In the genomic region with DNA sequence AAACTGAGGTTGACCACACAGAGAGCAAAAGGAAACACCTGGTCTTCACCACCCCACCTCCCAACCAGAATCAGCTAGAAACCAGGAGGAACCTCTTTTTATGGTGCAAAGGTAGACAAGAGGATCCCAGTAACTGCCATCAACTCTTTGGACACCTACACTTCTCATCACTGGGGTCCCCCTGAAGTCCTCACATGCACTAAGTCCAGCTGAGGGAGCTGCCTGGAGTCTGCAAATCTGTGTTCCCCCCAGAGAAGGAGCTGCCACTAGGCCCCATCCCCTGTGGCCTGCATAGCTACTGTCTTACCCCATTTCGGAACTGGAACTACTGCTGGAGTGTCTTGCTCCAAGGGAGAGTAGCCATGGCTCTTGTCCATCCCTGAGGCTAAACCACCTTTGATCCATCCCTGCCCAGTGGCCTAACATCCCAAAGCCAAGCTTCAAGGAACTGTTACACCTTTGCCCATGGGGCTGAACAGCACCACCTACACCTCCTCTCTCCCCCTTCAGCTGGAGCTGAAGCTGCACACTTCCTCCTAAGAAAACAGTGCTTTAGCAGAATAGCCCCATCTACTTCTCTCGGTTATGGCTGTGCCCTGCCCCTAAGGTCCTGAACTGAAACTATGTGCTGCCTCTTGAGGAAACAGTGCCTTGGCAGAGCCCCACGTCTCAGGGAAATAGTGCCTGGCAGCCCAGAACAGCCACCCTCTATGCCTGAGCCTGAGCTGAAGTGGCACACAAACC, we compare ENCODE assay signal across 1 cellular context.
TF ChIP-seq lines count a peak whose summit lies in the region.

No MANE protein-coding gene starts in this region.

TF ChIP-seq in GM12878, 131 proteins besides CTCF, POLR2A, EP300 and RAD21 (continued from another document and continues in another):
- TF ChIP-seq, protein P1, sequence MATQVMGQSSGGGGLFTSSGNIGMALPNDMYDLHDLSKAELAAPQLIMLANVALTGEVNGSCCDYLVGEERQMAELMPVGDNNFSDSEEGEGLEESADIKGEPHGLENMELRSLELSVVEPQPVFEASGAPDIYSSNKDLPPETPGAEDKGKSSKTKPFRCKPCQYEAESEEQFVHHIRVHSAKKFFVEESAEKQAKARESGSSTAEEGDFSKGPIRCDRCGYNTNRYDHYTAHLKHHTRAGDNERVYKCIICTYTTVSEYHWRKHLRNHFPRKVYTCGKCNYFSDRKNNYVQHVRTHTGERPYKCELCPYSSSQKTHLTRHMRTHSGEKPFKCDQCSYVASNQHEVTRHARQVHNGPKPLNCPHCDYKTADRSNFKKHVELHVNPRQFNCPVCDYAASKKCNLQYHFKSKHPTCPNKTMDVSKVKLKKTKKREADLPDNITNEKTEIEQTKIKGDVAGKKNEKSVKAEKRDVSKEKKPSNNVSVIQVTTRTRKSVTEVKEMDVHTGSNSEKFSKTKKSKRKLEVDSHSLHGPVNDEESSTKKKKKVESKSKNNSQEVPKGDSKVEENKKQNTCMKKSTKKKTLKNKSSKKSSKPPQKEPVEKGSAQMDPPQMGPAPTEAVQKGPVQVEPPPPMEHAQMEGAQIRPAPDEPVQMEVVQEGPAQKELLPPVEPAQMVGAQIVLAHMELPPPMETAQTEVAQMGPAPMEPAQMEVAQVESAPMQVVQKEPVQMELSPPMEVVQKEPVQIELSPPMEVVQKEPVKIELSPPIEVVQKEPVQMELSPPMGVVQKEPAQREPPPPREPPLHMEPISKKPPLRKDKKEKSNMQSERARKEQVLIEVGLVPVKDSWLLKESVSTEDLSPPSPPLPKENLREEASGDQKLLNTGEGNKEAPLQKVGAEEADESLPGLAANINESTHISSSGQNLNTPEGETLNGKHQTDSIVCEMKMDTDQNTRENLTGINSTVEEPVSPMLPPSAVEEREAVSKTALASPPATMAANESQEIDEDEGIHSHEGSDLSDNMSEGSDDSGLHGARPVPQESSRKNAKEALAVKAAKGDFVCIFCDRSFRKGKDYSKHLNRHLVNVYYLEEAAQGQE (IDR thresholded peaks at IDR 0.05; ENCODE audit: low read depth, low read length), result no peak
- no peak for TF ChIP-seq RCOR1 (conservative IDR thresholded peaks at IDR 0.05; ENCODE audit: low read depth, low read length)
- no peak for TF ChIP-seq RELA (IDR thresholded peaks at IDR 0.05; ENCODE audit: borderline replicate concordance, partially characterized antibody)
- no peak for TF ChIP-seq MEF2B (IDR thresholded peaks at IDR 0.05; ENCODE audit: partially characterized antibody, poor library complexity, severe bottlenecking)
- 0 out of 2 replicates have a peak, but pooled peaks have one; percentile 12 for TF ChIP-seq CREB1 (IDR thresholded peaks at IDR 0.05; ENCODE audit: low read depth)
- no peak for TF ChIP-seq ZNF24 (IDR thresholded peaks at IDR 0.05)
- TF ChIP-seq MYB (IDR thresholded peaks at IDR 0.05; ENCODE audit: borderline replicate concordance, low read depth, low read length), result no peak
- TF ChIP-seq, protein P2, sequence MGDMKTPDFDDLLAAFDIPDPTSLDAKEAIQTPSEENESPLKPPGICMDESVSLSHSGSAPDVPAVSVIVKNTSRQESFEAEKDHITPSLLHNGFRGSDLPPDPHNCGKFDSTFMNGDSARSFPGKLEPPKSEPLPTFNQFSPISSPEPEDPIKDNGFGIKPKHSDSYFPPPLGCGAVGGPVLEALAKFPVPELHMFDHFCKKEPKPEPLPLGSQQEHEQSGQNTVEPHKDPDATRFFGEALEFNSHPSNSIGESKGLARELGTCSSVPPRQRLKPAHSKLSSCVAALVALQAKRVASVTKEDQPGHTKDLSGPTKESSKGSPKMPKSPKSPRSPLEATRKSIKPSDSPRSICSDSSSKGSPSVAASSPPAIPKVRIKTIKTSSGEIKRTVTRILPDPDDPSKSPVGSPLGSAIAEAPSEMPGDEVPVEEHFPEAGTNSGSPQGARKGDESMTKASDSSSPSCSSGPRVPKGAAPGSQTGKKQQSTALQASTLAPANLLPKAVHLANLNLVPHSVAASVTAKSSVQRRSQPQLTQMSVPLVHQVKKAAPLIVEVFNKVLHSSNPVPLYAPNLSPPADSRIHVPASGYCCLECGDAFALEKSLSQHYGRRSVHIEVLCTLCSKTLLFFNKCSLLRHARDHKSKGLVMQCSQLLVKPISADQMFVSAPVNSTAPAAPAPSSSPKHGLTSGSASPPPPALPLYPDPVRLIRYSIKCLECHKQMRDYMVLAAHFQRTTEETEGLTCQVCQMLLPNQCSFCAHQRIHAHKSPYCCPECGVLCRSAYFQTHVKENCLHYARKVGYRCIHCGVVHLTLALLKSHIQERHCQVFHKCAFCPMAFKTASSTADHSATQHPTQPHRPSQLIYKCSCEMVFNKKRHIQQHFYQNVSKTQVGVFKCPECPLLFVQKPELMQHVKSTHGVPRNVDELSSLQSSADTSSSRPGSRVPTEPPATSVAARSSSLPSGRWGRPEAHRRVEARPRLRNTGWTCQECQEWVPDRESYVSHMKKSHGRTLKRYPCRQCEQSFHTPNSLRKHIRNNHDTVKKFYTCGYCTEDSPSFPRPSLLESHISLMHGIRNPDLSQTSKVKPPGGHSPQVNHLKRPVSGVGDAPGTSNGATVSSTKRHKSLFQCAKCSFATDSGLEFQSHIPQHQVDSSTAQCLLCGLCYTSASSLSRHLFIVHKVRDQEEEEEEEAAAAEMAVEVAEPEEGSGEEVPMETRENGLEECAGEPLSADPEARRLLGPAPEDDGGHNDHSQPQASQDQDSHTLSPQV (IDR thresholded peaks at IDR 0.05), result no peak
- TF ChIP-seq YY1 (IDR thresholded peaks at IDR 0.05; ENCODE audit: low read depth, low read length), result peak; percentile 12; the same call in 1 of the 2 replicates
- TF ChIP-seq POLR2AphosphoS5 (IDR thresholded peaks at IDR 0.05; ENCODE audit: low read length), result no peak
- TF ChIP-seq ZNF274 (IDR thresholded peaks at IDR 0.05; ENCODE audit: insufficient read depth, insufficient read length), result no peak
- TF ChIP-seq ZBED1 (IDR thresholded peaks at IDR 0.05; ENCODE audit: borderline replicate concordance), result no peak
- TF ChIP-seq CEBPB (IDR thresholded peaks at IDR 0.05; ENCODE audit: borderline replicate concordance in 1 of 2, low read depth in 2 of 2, low read length in 2 of 2), result no peak
- peak; percentile 58; the same call in 2 of the 3 replicates for TF ChIP-seq POU2F2 (IDR thresholded peaks at IDR 0.05; ENCODE audit: borderline replicate concordance, low read depth, low read length)
- TF ChIP-seq ATF7 (IDR thresholded peaks at IDR 0.05; ENCODE audit: low read depth), result no peak
- TF ChIP-seq SUPT20H (IDR thresholded peaks at IDR 0.05; ENCODE audit: borderline replicate concordance, control insufficient read depth, low read depth, low read length), result no peak
- TF ChIP-seq PAX8 (IDR thresholded peaks at IDR 0.05), result no peak
- no peak for TF ChIP-seq BMI1 (IDR thresholded peaks at IDR 0.05; ENCODE audit: borderline replicate concordance)
- TF ChIP-seq IRF4 (IDR thresholded peaks at IDR 0.05; ENCODE audit: low read depth, low read length), result no peak; the same call in 1 of the 2 replicates
- no peak for TF ChIP-seq JUNB (IDR thresholded peaks at IDR 0.05)
- TF ChIP-seq SPI1 (IDR thresholded peaks at IDR 0.05; ENCODE audit: borderline replicate concordance, insufficient read depth, low read depth, low read length), result peak; percentile 39; the same call in 1 of the 2 replicates
- no peak for TF ChIP-seq BACH1 (IDR thresholded peaks at IDR 0.05; ENCODE audit: borderline replicate concordance)
- TF ChIP-seq, protein P3, sequence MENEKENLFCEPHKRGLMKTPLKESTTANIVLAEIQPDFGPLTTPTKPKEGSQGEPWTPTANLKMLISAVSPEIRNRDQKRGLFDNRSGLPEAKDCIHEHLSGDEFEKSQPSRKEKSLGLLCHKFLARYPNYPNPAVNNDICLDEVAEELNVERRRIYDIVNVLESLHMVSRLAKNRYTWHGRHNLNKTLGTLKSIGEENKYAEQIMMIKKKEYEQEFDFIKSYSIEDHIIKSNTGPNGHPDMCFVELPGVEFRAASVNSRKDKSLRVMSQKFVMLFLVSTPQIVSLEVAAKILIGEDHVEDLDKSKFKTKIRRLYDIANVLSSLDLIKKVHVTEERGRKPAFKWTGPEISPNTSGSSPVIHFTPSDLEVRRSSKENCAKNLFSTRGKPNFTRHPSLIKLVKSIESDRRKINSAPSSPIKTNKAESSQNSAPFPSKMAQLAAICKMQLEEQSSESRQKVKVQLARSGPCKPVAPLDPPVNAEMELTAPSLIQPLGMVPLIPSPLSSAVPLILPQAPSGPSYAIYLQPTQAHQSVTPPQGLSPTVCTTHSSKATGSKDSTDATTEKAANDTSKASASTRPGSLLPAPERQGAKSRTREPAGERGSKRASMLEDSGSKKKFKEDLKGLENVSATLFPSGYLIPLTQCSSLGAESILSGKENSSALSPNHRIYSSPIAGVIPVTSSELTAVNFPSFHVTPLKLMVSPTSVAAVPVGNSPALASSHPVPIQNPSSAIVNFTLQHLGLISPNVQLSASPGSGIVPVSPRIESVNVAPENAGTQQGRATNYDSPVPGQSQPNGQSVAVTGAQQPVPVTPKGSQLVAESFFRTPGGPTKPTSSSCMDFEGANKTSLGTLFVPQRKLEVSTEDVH (IDR thresholded peaks at IDR 0.05; ENCODE audit: low read depth, partially characterized antibody), result no peak
- TF ChIP-seq NRF1 (conservative IDR thresholded peaks at IDR 0.05; ENCODE audit: low read depth, low read length), result no peak
- TF ChIP-seq ZZZ3 (IDR thresholded peaks at IDR 0.05; ENCODE audit: control insufficient read depth, insufficient read length, low read depth), result no peak
- TF ChIP-seq, protein P4, sequence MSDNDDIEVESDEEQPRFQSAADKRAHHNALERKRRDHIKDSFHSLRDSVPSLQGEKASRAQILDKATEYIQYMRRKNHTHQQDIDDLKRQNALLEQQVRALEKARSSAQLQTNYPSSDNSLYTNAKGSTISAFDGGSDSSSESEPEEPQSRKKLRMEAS (IDR thresholded peaks at IDR 0.05; ENCODE audit: low read depth, low read length), result no peak
- no peak for TF ChIP-seq BRCA1 (IDR thresholded peaks at IDR 0.05; ENCODE audit: low read depth, low read length)
- 0 out of 2 replicates have a peak, but pooled peaks have one; percentile 34 for TF ChIP-seq CREM (IDR thresholded peaks at IDR 0.05; ENCODE audit: low read depth)
- no peak for TF ChIP-seq HDAC2 (IDR thresholded peaks at IDR 0.05)
- peak; percentile 52; the same call in 1 of the 2 replicates for TF ChIP-seq EED (IDR thresholded peaks at IDR 0.05; ENCODE audit: low read depth)
- TF ChIP-seq ZNF207 (IDR thresholded peaks at IDR 0.05; ENCODE audit: borderline replicate concordance), result no peak
- no peak for TF ChIP-seq IKZF2 (IDR thresholded peaks at IDR 0.05)
- TF ChIP-seq, protein P5, sequence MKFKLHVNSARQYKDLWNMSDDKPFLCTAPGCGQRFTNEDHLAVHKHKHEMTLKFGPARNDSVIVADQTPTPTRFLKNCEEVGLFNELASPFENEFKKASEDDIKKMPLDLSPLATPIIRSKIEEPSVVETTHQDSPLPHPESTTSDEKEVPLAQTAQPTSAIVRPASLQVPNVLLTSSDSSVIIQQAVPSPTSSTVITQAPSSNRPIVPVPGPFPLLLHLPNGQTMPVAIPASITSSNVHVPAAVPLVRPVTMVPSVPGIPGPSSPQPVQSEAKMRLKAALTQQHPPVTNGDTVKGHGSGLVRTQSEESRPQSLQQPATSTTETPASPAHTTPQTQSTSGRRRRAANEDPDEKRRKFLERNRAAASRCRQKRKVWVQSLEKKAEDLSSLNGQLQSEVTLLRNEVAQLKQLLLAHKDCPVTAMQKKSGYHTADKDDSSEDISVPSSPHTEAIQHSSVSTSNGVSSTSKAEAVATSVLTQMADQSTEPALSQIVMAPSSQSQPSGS (IDR thresholded peaks at IDR 0.05; ENCODE audit: low read length), result no peak; the same call in 1 of the 2 replicates
- peak; percentile 69; the same call in 1 of the 2 replicates for TF ChIP-seq CBX5 (IDR thresholded peaks at IDR 0.05; ENCODE audit: low read depth)
- no peak for TF ChIP-seq SMC3 (IDR thresholded peaks at IDR 0.05; ENCODE audit: borderline replicate concordance, low read length)
- TF ChIP-seq TCF12 (IDR thresholded peaks at IDR 0.05; ENCODE audit: low read depth, low read length), result peak; percentile 97
- TF ChIP-seq ASH2L (IDR thresholded peaks at IDR 0.05; ENCODE audit: borderline replicate concordance, low read depth), result no peak; the same call in 1 of the 2 replicates
- TF ChIP-seq EGR1 (IDR thresholded peaks at IDR 0.05; ENCODE audit: borderline replicate concordance in 1 of 2, low read depth in 2 of 2, low read length in 2 of 2), result no peak
- TF ChIP-seq JUND (IDR thresholded peaks at IDR 0.05; ENCODE audit: low read depth, low read length), result no peak
- peak; percentile 66; the same call in 1 of the 2 replicates for TF ChIP-seq CBFB (IDR thresholded peaks at IDR 0.05; ENCODE audit: low read depth)
- no peak for TF ChIP-seq NFYA (IDR thresholded peaks at IDR 0.05; ENCODE audit: borderline replicate concordance, low read depth, low read length)
- TF ChIP-seq TARDBP (IDR thresholded peaks at IDR 0.05; ENCODE audit: borderline replicate concordance), result no peak
- TF ChIP-seq ZNF217 (IDR thresholded peaks at IDR 0.05), result no peak
- no peak for TF ChIP-seq WRNIP1 (IDR thresholded peaks at IDR 0.05; ENCODE audit: borderline replicate concordance, low read depth, low read length)
- no peak for TF ChIP-seq PML (IDR thresholded peaks at IDR 0.05; ENCODE audit: low read length)
- peak; percentile 74; the same call in 1 of the 2 replicates for TF ChIP-seq BCL11A (IDR thresholded peaks at IDR 0.05; ENCODE audit: low read depth, low read length)
- TF ChIP-seq, protein P6, sequence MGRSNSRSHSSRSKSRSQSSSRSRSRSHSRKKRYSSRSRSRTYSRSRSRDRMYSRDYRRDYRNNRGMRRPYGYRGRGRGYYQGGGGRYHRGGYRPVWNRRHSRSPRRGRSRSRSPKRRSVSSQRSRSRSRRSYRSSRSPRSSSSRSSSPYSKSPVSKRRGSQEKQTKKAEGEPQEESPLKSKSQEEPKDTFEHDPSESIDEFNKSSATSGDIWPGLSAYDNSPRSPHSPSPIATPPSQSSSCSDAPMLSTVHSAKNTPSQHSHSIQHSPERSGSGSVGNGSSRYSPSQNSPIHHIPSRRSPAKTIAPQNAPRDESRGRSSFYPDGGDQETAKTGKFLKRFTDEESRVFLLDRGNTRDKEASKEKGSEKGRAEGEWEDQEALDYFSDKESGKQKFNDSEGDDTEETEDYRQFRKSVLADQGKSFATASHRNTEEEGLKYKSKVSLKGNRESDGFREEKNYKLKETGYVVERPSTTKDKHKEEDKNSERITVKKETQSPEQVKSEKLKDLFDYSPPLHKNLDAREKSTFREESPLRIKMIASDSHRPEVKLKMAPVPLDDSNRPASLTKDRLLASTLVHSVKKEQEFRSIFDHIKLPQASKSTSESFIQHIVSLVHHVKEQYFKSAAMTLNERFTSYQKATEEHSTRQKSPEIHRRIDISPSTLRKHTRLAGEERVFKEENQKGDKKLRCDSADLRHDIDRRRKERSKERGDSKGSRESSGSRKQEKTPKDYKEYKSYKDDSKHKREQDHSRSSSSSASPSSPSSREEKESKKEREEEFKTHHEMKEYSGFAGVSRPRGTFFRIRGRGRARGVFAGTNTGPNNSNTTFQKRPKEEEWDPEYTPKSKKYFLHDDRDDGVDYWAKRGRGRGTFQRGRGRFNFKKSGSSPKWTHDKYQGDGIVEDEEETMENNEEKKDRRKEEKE (IDR thresholded peaks at IDR 0.05), result no peak
- TF ChIP-seq, protein P7, sequence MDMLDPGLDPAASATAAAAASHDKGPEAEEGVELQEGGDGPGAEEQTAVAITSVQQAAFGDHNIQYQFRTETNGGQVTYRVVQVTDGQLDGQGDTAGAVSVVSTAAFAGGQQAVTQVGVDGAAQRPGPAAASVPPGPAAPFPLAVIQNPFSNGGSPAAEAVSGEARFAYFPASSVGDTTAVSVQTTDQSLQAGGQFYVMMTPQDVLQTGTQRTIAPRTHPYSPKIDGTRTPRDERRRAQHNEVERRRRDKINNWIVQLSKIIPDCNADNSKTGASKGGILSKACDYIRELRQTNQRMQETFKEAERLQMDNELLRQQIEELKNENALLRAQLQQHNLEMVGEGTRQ (IDR thresholded peaks at IDR 0.05; ENCODE audit: borderline replicate concordance, low read depth, low read length), result no peak
- no peak for TF ChIP-seq KAT2A (conservative IDR thresholded peaks at IDR 0.05; ENCODE audit: control insufficient read depth, low read depth, low read length)
